8 cellular contexts compared by ENCODE assay signal in genomic region chr20:33862709-33863403, GRCh38. TPM values are rescaled to one million over a fixed set of nuclear protein-coding genes. Genes with fewer than 3 reads are reported as not detected.
DNase-seq lines count a peak whose midpoint lies in the region; FAIRE-seq and TF ChIP-seq lines count a peak whose summit lies in the region.

No MANE protein-coding gene starts in this region.

- no peak for TF ChIP-seq POLR2A in GM12891 (IDR thresholded peaks at IDR 0.05; ENCODE audit: low read depth, low read length)

- H3K4me1 ChIP-seq in neutrophil (ENCODE audit: control insufficient read depth in 1 of 2, insufficient read depth in 1 of 2, low read depth in 1 of 2, low read length in 1 of 2), result peaks cover 28 to 38% of the 10 kb centered on the region in 2 experiments

- peaks cover 6% of the 10 kb centered on the region for H3K36me3 ChIP-seq in neutrophil

- DNase-seq in A172 (ENCODE audit: low spot score) (peak; percentile 69), GM12891 (ENCODE audit: insufficient read length, low spot score) (peak; percentile 84), NCI-H524 (lab: John Stamatoyannopoulos, UW) (peak; percentile 56 to 65), fibroblast of pulmonary artery (ENCODE audit: low read depth) (peak; percentile 79), inferior parietal cortex (ENCODE audit: extremely low spot score) (no peak), NCI-H2081 (lab: John Stamatoyannopoulos, UW) (no peak)
- peak; percentile 63 for DNase-seq in activated T-cell treated with anti-CD3 and anti-CD28 coated beads, Interleukin-2, amount 50 U/mL, for 1 hour

- H3K27ac ChIP-seq in neutrophil, result no peak overlapping the region

- peak; percentile 82 for FAIRE-seq in GM12891 (lab: Jason Lieb, UNC)

- TF ChIP-seq CTCF in fibroblast of pulmonary artery (IDR thresholded peaks at IDR 0.05; ENCODE audit: low read length, missing control alignments) (peak; percentile 54), neutrophil (IDR thresholded peaks at IDR 0.05) (peak; percentile 63)

- H3K4me3 ChIP-seq in fibroblast of pulmonary artery (replicated peaks; ENCODE audit: low read depth, low read length), result peak overlapping the region; percentile 24
- H3K4me3 ChIP-seq in neutrophil (ENCODE audit: low read depth in 1 of 2, low read length in 1 of 2), result no peak overlapping the region

- H3K9me3 ChIP-seq in neutrophil, result no peaks in the 10 kb centered on the region

- H3K27me3 ChIP-seq in neutrophil, result no peaks in the 10 kb centered on the region

TF ChIP-seq in GM12891, 5 proteins besides CTCF, POLR2A, EP300 and RAD21:
- no peak for TF ChIP-seq POLR2AphosphoS5 (IDR thresholded peaks at IDR 0.05; ENCODE audit: low read depth, low read length)
- TF ChIP-seq PAX5 (IDR thresholded peaks at IDR 0.05; ENCODE audit: insufficient read depth, low read length, severe bottlenecking), result no peak
- no peak for TF ChIP-seq SPI1 (IDR thresholded peaks at IDR 0.05; ENCODE audit: low read depth, low read length)
- TF ChIP-seq POU2F2 (IDR thresholded peaks at IDR 0.05; ENCODE audit: low read depth, low read length), result no peak
- no peak for TF ChIP-seq TAF1 (IDR thresholded peaks at IDR 0.05; ENCODE audit: low read depth, low read length)

RNA-seq across cellular contexts. Expression of gene CHMP4B, which starts 51.7 kb away (rescaled TPM):
- 74.7 and 86.5 TPM in 2 replicates for total RNA-seq in A172 (2014; rRNA removed; shearing (Covaris generic))
- polyA plus RNA-seq in GM12891 (2012; ENCODE audit: low read depth, missing spikeins), result 100 TPM

Comparison
In these comparisons a context has a peak if more than half of its experiments do, and no peak if none do; other contexts are left out.
1. DNase-seq: peak in A172 (single experiment), GM12891 (single experiment), NCI-H524 (2 of 2), activated T-cell treated with anti-CD3 and anti-CD28 coated beads, Interleukin-2, amount 50 U/mL, for 1 hour (single experiment) and fibroblast of pulmonary artery (single experiment); none in inferior parietal cortex (single experiment) and NCI-H2081 (0 of 2).